8 cellular contexts compared by ENCODE assay signal in the genomic region with DNA sequence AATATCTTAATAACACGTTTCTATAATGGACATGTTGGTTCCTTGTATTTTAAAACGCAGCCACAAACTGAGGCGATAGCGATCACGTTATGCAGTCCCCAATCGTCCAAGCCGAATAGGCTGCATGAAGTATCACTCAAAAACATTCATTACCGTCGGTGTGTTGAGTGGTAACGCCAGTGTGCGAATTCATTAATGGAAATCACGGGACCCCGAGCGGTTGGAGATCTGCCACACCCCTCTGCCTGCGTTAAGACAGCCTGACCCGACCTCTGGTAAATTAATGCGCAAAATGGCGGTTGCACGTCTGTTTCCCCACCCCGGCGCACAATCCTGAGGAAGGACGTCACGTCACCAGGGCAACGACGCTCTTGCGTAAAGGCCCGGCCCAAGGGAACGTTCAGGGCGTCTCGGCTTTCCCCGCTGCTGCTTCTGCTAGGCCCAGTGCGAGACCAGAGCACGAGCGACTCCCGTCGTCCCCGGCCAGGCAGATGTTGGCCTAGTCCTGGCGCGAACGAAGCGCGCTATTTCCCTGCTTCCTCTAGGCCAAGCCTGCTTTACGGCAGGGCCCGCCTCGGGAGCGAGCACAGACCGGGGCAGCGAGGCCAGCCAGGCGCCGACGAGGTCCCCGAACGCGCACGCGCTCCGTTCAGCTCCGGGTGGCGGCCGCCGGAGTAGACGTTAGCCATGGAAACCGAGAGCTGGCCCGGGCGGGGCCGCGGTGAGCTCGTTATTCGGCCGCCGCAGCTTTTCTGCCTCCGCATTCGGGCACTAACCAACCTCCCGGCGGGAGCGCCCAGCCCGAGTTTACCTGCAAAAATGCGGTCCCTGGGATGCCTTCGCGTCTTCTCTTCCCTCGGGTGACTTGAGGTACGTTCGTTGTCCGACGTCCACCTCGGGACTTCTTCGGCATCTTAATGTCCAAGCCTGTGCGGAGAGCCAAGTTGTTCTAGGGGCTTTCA. TPM values are rescaled to one million over a fixed set of nuclear protein-coding genes. Genes with fewer than 3 reads are reported as not detected.
DNase-seq lines count a peak whose midpoint lies in the region; ATAC-seq lines count a peak whose summit lies in the region.

A gene (plus strand): TSS at position 374 of the 962 bp plus-strand sequence. CDS start 15,716 bp downstream, outside the sequence.

- H3K9ac ChIP-seq in BLaER1: peak within 1 kb of the TSS; percentile 92

- no peaks in the 10 kb centered on the region for H3K9me3 ChIP-seq in BLaER1

- no peaks in the 10 kb centered on the region for H3K27me3 Mint-ChIP-seq in dendritic cell treated with granulocyte-macrophage colony-stimulating factor and Interleukin-4, amounts not matched to agents 40 ng/mL and 50 ng/mL, for 4 days

- H3K4me1 Mint-ChIP-seq in dendritic cell treated with granulocyte-macrophage colony-stimulating factor and Interleukin-4, amounts not matched to agents 40 ng/mL and 50 ng/mL, for 4 days (ENCODE audit: low read depth): peaks cover 32% of the 10 kb centered on the region

- peaks cover 17% of the 10 kb centered on the region for H3K36me3 Mint-ChIP-seq in dendritic cell treated with granulocyte-macrophage colony-stimulating factor and Interleukin-4, amounts not matched to agents 40 ng/mL and 50 ng/mL, for 4 days (ENCODE audit: low read depth)

- no peaks in the 10 kb centered on the region for H3K9me3 Mint-ChIP-seq in dendritic cell treated with granulocyte-macrophage colony-stimulating factor and Interleukin-4, amounts not matched to agents 40 ng/mL and 50 ng/mL, for 4 days

- peak within 1 kb of the TSS; percentile 90 for H3K4me3 Mint-ChIP-seq in dendritic cell treated with granulocyte-macrophage colony-stimulating factor and Interleukin-4, amounts not matched to agents 40 ng/mL and 50 ng/mL, for 4 days

- peak; percentile 98 for ATAC-seq in GM19328 (IDR thresholded peaks at IDR 0.05; ENCODE audit: unreplicated experiment)
- ATAC-seq in HG03520 (IDR thresholded peaks at IDR 0.05; ENCODE audit: unreplicated experiment): peak; percentile 94
- ATAC-seq in left lobe of liver: peak; percentile 91

- peaks cover 19% of the 10 kb centered on the region for H4K20me1 ChIP-seq in BLaER1

- H3K4me3 ChIP-seq in BLaER1: peak within 1 kb of the TSS; percentile 78

- H3K27ac Mint-ChIP-seq in dendritic cell treated with granulocyte-macrophage colony-stimulating factor and Interleukin-4, amounts not matched to agents 40 ng/mL and 50 ng/mL, for 4 days: peak within 1 kb of the TSS; percentile 86

- DNase-seq in NCI-H748 treated with DMSO at 0.1 percent for 48 hours (lab: John Stamatoyannopoulos, UW) (peak; percentile 98), left lobe of liver (ENCODE audit: low spot score) (peak; percentile 98)
- DNase-seq in activated CD4-positive, alpha-beta T cell treated with anti-CD3 and anti-CD28 coated beads, Interleukin-2, amount 50 U/mL, for 24 hours (ENCODE audit: low read depth in 1 of 2, low spot score in 1 of 2): peak; percentile 86 to 92
- DNase-seq in stimulated activated CD4-positive, alpha-beta T cell treated with anti-CD3 and anti-CD28 coated beads, Interleukin-2, amount 100 ng/mL, for 4 hours (ENCODE audit: low read depth): peak; percentile 90

- H3K27me3 ChIP-seq in BLaER1: no peaks in the 10 kb centered on the region

- intact Hi-C loops in dendritic cell treated with granulocyte-macrophage colony-stimulating factor and Interleukin-4, amounts not matched to agents 40 ng/mL and 50 ng/mL, for 4 days (cut with micrococcal nuclease): loop anchor here (1.0 to 10.0 kb wide), 4 partner anchors 65 to 497 kb away; a partner anchor contains a TSS

- H3K36me3 ChIP-seq in BLaER1: peaks cover 15% of the 10 kb centered on the region

- H3K4me2 ChIP-seq in BLaER1: peak within 1 kb of the TSS; percentile 85

- H3K27ac ChIP-seq in BLaER1: peak within 1 kb of the TSS; percentile 95

- H3K4me1 ChIP-seq in BLaER1: peaks cover 36% of the 10 kb centered on the region

RNA-seq across cellular contexts. Expression of the gene that starts here (rescaled TPM):
- total RNA-seq in left lobe of liver: 17.4 TPM

Comparison
In these comparisons a context has a peak if more than half of its experiments do, and no peak if none do; other contexts are left out.
1. Peak in every context shown above with its lines: DNase-seq, ATAC-seq, H3K4me3 ChIP-seq and H3K27ac ChIP-seq.